ENCODE assay signal across 8 cellular contexts in the genomic region with DNA sequence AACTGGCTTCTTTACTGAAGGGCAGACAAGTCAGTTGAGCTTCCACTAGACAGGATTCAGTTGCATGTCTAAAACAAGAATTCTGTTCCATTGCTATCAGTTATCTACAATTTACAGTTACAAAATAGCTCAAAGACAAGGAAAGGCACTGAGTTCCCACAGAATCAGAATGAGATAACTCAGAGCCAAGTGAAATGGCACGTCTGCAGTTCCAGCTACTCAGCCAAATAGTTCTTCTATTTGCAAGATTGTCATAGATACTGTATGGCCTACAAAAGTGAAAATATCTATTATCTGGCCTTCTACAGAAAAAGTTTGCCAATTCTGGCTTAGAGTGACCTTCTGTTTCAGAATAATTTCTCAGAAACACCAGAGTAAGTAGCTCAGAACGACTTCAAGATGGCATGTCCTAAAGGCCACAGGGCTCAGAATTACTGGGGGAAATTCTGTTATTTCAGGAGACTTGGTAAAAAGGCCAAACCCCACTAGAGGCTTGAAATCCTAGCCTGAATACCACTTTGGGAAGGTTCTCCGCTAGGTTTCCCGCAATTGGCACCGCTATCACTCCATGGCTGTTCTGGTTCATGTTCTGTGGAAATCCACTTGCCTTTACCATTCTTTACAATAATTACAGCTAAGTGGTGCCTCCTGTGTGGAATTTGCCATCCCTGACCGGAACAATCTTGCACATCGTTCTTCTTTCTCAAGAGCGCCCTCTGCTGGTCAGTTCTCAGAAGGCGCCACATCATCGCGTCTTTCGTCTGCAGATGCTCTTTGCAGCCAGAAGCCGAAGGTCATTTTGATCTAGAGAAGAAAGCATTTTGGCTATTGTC. TPM values are rescaled to one million over a fixed set of nuclear protein-coding genes. Genes with fewer than 3 reads are reported as not detected.
A peak's percentile ranks its signal among the peaks of the same experiment; 100 is the strongest.
DNase-seq lines count a peak whose midpoint lies in the region; ATAC-seq and TF ChIP-seq lines count a peak whose summit lies in the region.

No MANE protein-coding gene starts in this region.

- no peaks in the 10 kb centered on the region for H3K36me3 ChIP-seq in kidney epithelial cell (ENCODE audit: control insufficient read depth, insufficient read depth, low read length)

- TF ChIP-seq CTCF in cardiac fibroblast (IDR thresholded peaks at IDR 0.05; ENCODE audit: low read depth, low read length), result peak; percentile 83
- peak; percentile 85 for TF ChIP-seq CTCF in kidney epithelial cell (IDR thresholded peaks at IDR 0.05; ENCODE audit: insufficient read depth, low read length, poor library complexity, severe bottlenecking)

- H3K27me3 ChIP-seq in kidney epithelial cell (ENCODE audit: control insufficient read depth, insufficient read depth, low read length), result no peaks in the 10 kb centered on the region

- ATAC-seq in HG02981 (IDR thresholded peaks at IDR 0.05; ENCODE audit: unreplicated experiment) (peak; percentile 52), GM18520 (IDR thresholded peaks at IDR 0.05; ENCODE audit: unreplicated experiment) (no peak)

- no peak overlapping the region for H3K4me3 ChIP-seq in cardiac fibroblast (replicated peaks in 1 of 2; ENCODE audit: low read depth in 2 of 2, low read length in 2 of 2)
- H3K4me3 ChIP-seq in kidney epithelial cell (ENCODE audit: low read depth, low read length), result no peak overlapping the region

- DNase-seq in EL, result peak; percentile 73
- DNase-seq in NCI-H2227 treated with DMSO at 0.1 percent for 48 hours (lab: John Stamatoyannopoulos, UW), result peak; percentile 74
- DNase-seq in activated CD4-positive, CD25-positive, alpha-beta regulatory T cell (lab: John Stamatoyannopoulos, UW), result peak; percentile 54 to 81 (median 68)
- peak; percentile 90 for DNase-seq in cardiac fibroblast (ENCODE audit: low read depth in 2 of 2)
- DNase-seq in kidney epithelial cell (ENCODE audit: low read depth), result peak; percentile 44
- DNase-seq in stimulated activated CD4-positive, alpha-beta T cell treated with anti-CD3 and anti-CD28 coated beads, Interleukin-2, amount 100 ng/mL, for 24 hours, result peak; percentile 88 to 89

RNA-seq across cellular contexts. Expression of gene RTRAF, which starts 10.6 kb away (rescaled TPM):
- total RNA-seq in kidney epithelial cell, result 108 and 119 TPM in 2 replicates
